24 cellular contexts compared by ENCODE assay signal in genomic region chrX:137353404-137353803, GRCh38.
"Had no signal": no experiment of that assay in that cellular context is flagged by ENCODE, and none has a peak within 500 bp of the region (broad histone marks: within the 10 kb centered on the region; RNA-seq: fewer than 3 reads in every experiment).

No MANE protein-coding gene starts in this region.

- H3K9me3 ChIP-seq: SJCRH30, SK-N-SH had no signal

- H3K9ac ChIP-seq: SK-N-SH had no signal

- H3K9me2 ChIP-seq: SK-N-SH had no signal

- H3K36me3 ChIP-seq: SJCRH30 had no signal

- H3K4me1 ChIP-seq: SJCRH30 had no signal

- H3K4me3 ChIP-seq: SJCRH30 had no signal

- H3K27ac ChIP-seq: SJCRH30, VCaP had no signal

- ATAC-seq: activated T-helper 17 cell treated with anti-CD3 and anti-CD28 coated beads, Interleukin-2, amount 50 U/mL, for 72 hours; Right ventricle myocardium inferior had no signal

- H3K27me3 ChIP-seq: SJCRH30 had no signal

- DNase-seq: activated CD4-positive, alpha-beta memory T cell treated with anti-CD3 and anti-CD28 coated beads, Interleukin-2, amount 10 ng/mL, durations not matched to agents 7 days and 5 days; activated CD4-positive, alpha-beta T cell treated with anti-CD3 and anti-CD28 coated beads, Interleukin-2, amount 10 ng/mL, durations not matched to agents 7 days and 5 days; activated CD4-positive, CD25-positive, alpha-beta regulatory T cell; activated gamma-delta T cell; activated naive CD4-positive, alpha-beta T cell treated with anti-CD3 and anti-CD28 coated beads for 36 hours; activated T-cell treated with anti-CD3 and anti-CD28 coated beads for 4 hours; activated T-cell treated with anti-CD3 and anti-CD28 coated beads, Interleukin-2, amount 50 U/mL, for 48 hours; amygdala; MV-4-11; NCI-H1092 treated with DMSO at 0.1 percent for 48 hours; NCI-H1417 treated with DMSO at 0.1 percent for 48 hours; NCI-H1694; NCI-H2029; NCI-H2107; NCI-H2171 treated with DMSO at 0.1 percent for 48 hours; NCI-H226; NCI-H526; NCI-H774; SJCRH30; SK-N-SH; T-helper 1 cell had no signal

- H3K4me2 ChIP-seq: SK-N-SH had no signal
